ENCODE assay signal across 20 cellular contexts in the genomic region with DNA sequence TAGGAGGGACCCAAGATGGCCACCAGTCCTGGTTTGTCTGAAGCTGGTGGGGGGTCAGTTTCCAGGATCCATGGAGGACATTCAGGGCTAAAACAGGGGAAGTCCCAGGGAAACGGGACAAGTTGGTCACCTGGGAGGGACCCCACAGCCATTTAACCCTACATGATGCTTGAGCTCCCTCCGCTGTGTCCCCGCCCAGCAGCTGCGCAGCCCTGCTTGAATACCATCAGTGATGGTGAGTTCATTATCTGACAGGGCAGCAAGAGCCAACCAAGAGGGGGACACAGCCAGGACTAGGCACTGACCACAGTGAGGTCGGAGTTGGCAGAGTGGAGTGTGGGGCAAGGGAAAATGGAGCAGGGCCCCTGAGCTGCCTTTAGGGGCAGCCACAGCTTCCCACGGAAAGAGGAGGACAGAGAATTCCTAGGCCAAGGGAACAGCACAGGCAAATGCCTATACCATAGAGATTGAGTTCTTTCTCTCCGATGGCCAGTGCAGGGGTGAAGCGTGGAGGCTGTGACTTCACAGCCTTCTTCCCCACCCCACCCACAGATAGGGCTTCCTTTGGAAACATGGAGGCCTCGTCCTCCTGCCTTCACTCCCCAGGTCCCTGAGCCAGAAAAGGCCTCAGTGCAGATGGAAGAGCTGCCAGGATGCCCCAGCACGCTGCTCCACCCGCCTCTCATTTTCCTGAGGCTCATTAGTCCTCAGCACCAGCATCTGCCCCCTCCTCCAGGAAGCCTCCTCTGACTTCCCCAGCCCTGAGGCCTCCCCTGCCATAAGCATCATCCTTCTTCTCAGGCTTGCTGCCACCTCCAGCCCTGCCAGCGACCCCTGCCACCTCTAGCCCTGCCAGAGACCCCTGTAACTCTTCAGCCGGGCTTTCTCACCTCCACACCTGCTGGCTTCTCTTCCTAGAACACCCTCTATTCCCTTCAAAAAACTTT. TPM values are rescaled to one million over a fixed set of nuclear protein-coding genes. Genes with fewer than 3 reads are reported as not detected.
DNase-seq lines count a peak whose midpoint lies in the region; ATAC-seq, FAIRE-seq and TF ChIP-seq lines count a peak whose summit lies in the region.
"Had no signal": no experiment of that assay in that cellular context is flagged by ENCODE, and none has a peak within 500 bp of the region (broad histone marks: within the 10 kb centered on the region; RNA-seq: fewer than 3 reads in every experiment).

No MANE protein-coding gene starts in this region.

- no peaks in the 10 kb centered on the region for H4K20me1 ChIP-seq in IMR-90 (ENCODE audit: insufficient read depth, low read length)
- no peaks in the 10 kb centered on the region; the same call in 1 of the 2 replicates for H4K20me1 ChIP-seq in K562 (replicated peaks; ENCODE audit: control insufficient read depth, insufficient read depth, low read length)

- H3K4me3 ChIP-seq in IMR-90 (ENCODE audit: insufficient read depth, low read depth, low read length) (no peak overlapping the region), K562 (no peak overlapping the region), lower lobe of right lung (no peak overlapping the region), suprapubic skin (no peak overlapping the region)
- H3K4me3 ChIP-seq: testis had no signal

- ATAC-seq in IMR-90 (ENCODE audit: low read depth) (no peak), K562 (no peak), lower lobe of right lung (no peak)
- ATAC-seq in activated naive CD8-positive, alpha-beta T cell treated with anti-CD3 and anti-CD28 coated beads, Interleukin-2, amount 50 U/mL, for 24 hours: no peak
- ATAC-seq: naive thymus-derived CD8-positive, alpha-beta T cell had no signal

- H3K79me2 ChIP-seq in K562 (ENCODE audit: control insufficient read depth, insufficient read depth, low read length): no peaks in the 10 kb centered on the region

- no peak overlapping the region for H3K23ac ChIP-seq in IMR-90 (ENCODE audit: low read depth, low read length)

- dilution Hi-C loops in IMR-90 (cut with HindIII; ENCODE audit: low sequenced_read_pairs, unreplicated experiment): no loop called here

- CTCF ChIA-PET in IMR-90 (lab: Yijun Ruan, JAX) (no interaction called here), K562 (lab: Yijun Ruan, JAX; ENCODE audit: low intra/inter-chr PET ratio) (no interaction called here)

- H3K9ac ChIP-seq in IMR-90 (ENCODE audit: low read depth, low read length): no peak overlapping the region
- H3K9ac ChIP-seq in K562 (ENCODE audit: insufficient read depth in 1 of 2, low read depth in 2 of 2, low read length in 2 of 2): no peak overlapping the region

- H3K9me3 ChIP-seq in IMR-90 (ENCODE audit: control insufficient read depth, insufficient read depth, low read length): no peaks in the 10 kb centered on the region
- H3K9me3 ChIP-seq in K562 (replicated peaks; ENCODE audit: control insufficient read depth, insufficient read depth, low read depth, low read length): no peaks in the 10 kb centered on the region
- H3K9me3 ChIP-seq in lower lobe of right lung: no peaks in the 10 kb centered on the region
- no peaks in the 10 kb centered on the region for H3K9me3 ChIP-seq in suprapubic skin
- H3K9me3 ChIP-seq: Caco-2, testis had no signal

- WGBS in IMR-90 (ENCODE audit: extremely low coverage in 2 of 2, insufficient read length in 1 of 2), 2 experiments: 92% methylated on average over 6 of the region's 13 CpGs; no CpG with 5 or more reads in 1 of the 2 experiments
- 18% methylated on average over 9 of the region's 13 CpGs for WGBS in K562 (ENCODE audit: insufficient coverage, low coverage, missing lambda C conversion rate)
- WGBS in suprapubic skin: 87% methylated on average over 13 of the region's 13 CpGs

- H4K5ac ChIP-seq in IMR-90 (ENCODE audit: low read depth, low read length): no peak overlapping the region

- DNase-seq in IMR-90: no peak
- no peak for DNase-seq in K562 (ENCODE audit: extremely low read depth in 1 of 4, low spot score in 3 of 4)
- peak; percentile 24 for DNase-seq in lower lobe of right lung
- DNase-seq in suprapubic skin (ENCODE audit: low spot score in 2 of 2): peak; percentile 39 to 61
- DNase-seq in activated naive CD8-positive, alpha-beta T cell treated with anti-CD3 and anti-CD28 coated beads, Interleukin-2, amount 50 U/mL, for 24 hours: no peak
- DNase-seq in GM12891 (ENCODE audit: insufficient read length, low spot score): no peak
- DNase-seq in NOMO-1 (lab: John Stamatoyannopoulos, UW; ENCODE audit: unreplicated experiment in 2 of 2): no peak
- no peak for DNase-seq in activated CD4-positive, CD25-positive, alpha-beta regulatory T cell (lab: John Stamatoyannopoulos, UW)
- DNase-seq: activated CD4-positive, alpha-beta T cell treated with anti-CD3 and anti-CD28 coated beads, Interleukin-2, amount 50 U/mL, for 1 hour; activated gamma-delta T cell treated with Interleukin-2 at 50 U/mL for 16 hours; AML-193; effector memory CD4-positive, alpha-beta T cell; EL; NCI-H1417 treated with DMSO at 0.1 percent for 48 hours; NCI-H510A treated with DMSO at 0.1 percent for 48 hours; SHP77; testis had no signal

- no peak overlapping the region for H3K27ac ChIP-seq in IMR-90 (ENCODE audit: insufficient read depth, low read length)
- no peak overlapping the region for H3K27ac ChIP-seq in K562 (ENCODE audit: extremely low read depth, low read depth, low read length)
- H3K27ac ChIP-seq in lower lobe of right lung: peak overlapping the region; percentile 76
- H3K27ac ChIP-seq in suprapubic skin: no peak overlapping the region
- H3K27ac ChIP-seq: testis had no signal

- H3K36me3 Mint-ChIP-seq in activated naive CD8-positive, alpha-beta T cell treated with anti-CD3 and anti-CD28 coated beads, Interleukin-2, amount 50 U/mL, for 24 hours (ENCODE audit: low read depth): no peaks in the 10 kb centered on the region
- H3K36me3 Mint-ChIP-seq: memory B cell; naive thymus-derived CD8-positive, alpha-beta T cell had no signal

- H2AFZ ChIP-seq in IMR-90 (replicated peaks; ENCODE audit: low read length, poor library complexity) (no peak overlapping the region), K562 (ENCODE audit: low read depth, low read length) (no peak overlapping the region)

- H3K9me1 ChIP-seq in IMR-90 (ENCODE audit: insufficient read depth, low read length): peaks cover 7% of the 10 kb centered on the region; the same call in 1 of the 2 replicates
- no peaks in the 10 kb centered on the region for H3K9me1 ChIP-seq in K562 (ENCODE audit: control insufficient read depth, insufficient read depth, low read length)

- peak overlapping the region; percentile 33; the same call in 1 of the 2 replicates for H3K4ac ChIP-seq in IMR-90 (ENCODE audit: low read depth, low read length)

- H3K9me3 Mint-ChIP-seq in activated naive CD8-positive, alpha-beta T cell treated with anti-CD3 and anti-CD28 coated beads, Interleukin-2, amount 50 U/mL, for 24 hours: no peaks in the 10 kb centered on the region

- H3K14ac ChIP-seq in IMR-90 (replicated peaks; ENCODE audit: low read depth, low read length): no peak overlapping the region

- no peaks in the 10 kb centered on the region for H3K79me1 ChIP-seq in IMR-90 (ENCODE audit: low read depth in 1 of 2, low read length in 2 of 2)

- TF ChIP-seq EP300 in K562 (IDR thresholded peaks at IDR 0.05; ENCODE audit: low read length) (no peak), suprapubic skin (IDR thresholded peaks at IDR 0.05) (no peak)

- H3K56ac ChIP-seq in IMR-90 (ENCODE audit: extremely low read depth, insufficient read depth, low read length): 0 out of 2 replicates have a peak overlapping the region, but pooled peaks have one; percentile 11

- H3K4me1 ChIP-seq in IMR-90 (ENCODE audit: control insufficient read depth, insufficient read depth, low read length) (peaks cover 12% of the 10 kb centered on the region), K562 (replicated peaks in 1 of 2; ENCODE audit: control insufficient read depth in 2 of 2, insufficient read depth in 2 of 2, low read length in 2 of 2) (peaks cover 0 to 26% of the 10 kb centered on the region in 2 experiments; a peak in 2 of 5 replicates), lower lobe of right lung (peaks cover 66% of the 10 kb centered on the region), suprapubic skin (peaks cover 36% of the 10 kb centered on the region)

- H2AK9ac ChIP-seq in IMR-90 (replicated peaks; ENCODE audit: low read depth, low read length, poor library complexity): no peak overlapping the region

- H2AK5ac ChIP-seq in IMR-90 (ENCODE audit: low read depth, low read length): peak overlapping the region; percentile 43

- POLR2A ChIA-PET in IMR-90 (lab: Charles Lee; ENCODE audit: unreplicated experiment) (no interaction called here), K562 (lab: Yijun Ruan, JAX) (interaction anchor here (0.6 kb wide), 1 partner anchor 46 kb away, joined by 3 read pairs; no protein-coding TSS in a partner anchor)

- peak overlapping the region; percentile 28; the same call in 1 of the 2 replicates for H4K91ac ChIP-seq in IMR-90 (ENCODE audit: insufficient read depth, low read depth, low read length)

- peaks cover 32% of the 10 kb centered on the region for H3K27me3 Mint-ChIP-seq in activated naive CD8-positive, alpha-beta T cell treated with anti-CD3 and anti-CD28 coated beads, Interleukin-2, amount 50 U/mL, for 24 hours

- FAIRE-seq in K562 (lab: Jason Lieb, UNC) (no peak), GM12891 (lab: Jason Lieb, UNC) (no peak)

- H4K8ac ChIP-seq in IMR-90 (ENCODE audit: low read depth in 2 of 2, low read length in 2 of 2): no peak overlapping the region

- TF ChIP-seq CTCF in IMR-90 (conservative IDR thresholded peaks at IDR 0.05; ENCODE audit: low read depth, low read length): no peak
- TF ChIP-seq CTCF in K562 (IDR thresholded peaks at IDR 0.05 in 2 of 3, conservative IDR thresholded peaks at IDR 0.05 in 1 of 3; ENCODE audit: insufficient read depth in 2 of 3, low read depth in 1 of 3, low read length in 3 of 3): no peak
- no peak for TF ChIP-seq CTCF in lower lobe of right lung (IDR thresholded peaks at IDR 0.05)
- no peak for TF ChIP-seq CTCF in suprapubic skin (IDR thresholded peaks at IDR 0.05)

- in situ Hi-C loops in IMR-90 (cut with MboI; ENCODE audit: low sequenced_read_pairs): no loop called here
- in situ Hi-C loops in K562 (cut with MboI): no loop called here

- no peak overlapping the region for H3K27ac Mint-ChIP-seq in activated naive CD8-positive, alpha-beta T cell treated with anti-CD3 and anti-CD28 coated beads, Interleukin-2, amount 50 U/mL, for 24 hours
- H3K27ac Mint-ChIP-seq: memory B cell; naive thymus-derived CD8-positive, alpha-beta T cell had no signal

- H3K27me3 ChIP-seq in IMR-90 (ENCODE audit: control insufficient read depth, insufficient read depth, low read length) (no peaks in the 10 kb centered on the region), K562 (ENCODE audit: control insufficient read depth in 2 of 2, insufficient read depth in 2 of 2, low read length in 2 of 2) (peaks cover 6 to 81% of the 10 kb centered on the region in 2 experiments; a peak in 4 of 5 replicates), lower lobe of right lung (ENCODE audit: low read depth) (peaks cover 6% of the 10 kb centered on the region), suprapubic skin (peaks cover 26% of the 10 kb centered on the region)
- H3K27me3 ChIP-seq: testis had no signal

- H2BK5ac ChIP-seq in IMR-90 (ENCODE audit: low read depth, low read length, poor library complexity, severe bottlenecking): no peak overlapping the region

- no peak overlapping the region for H3K4me3 Mint-ChIP-seq in activated naive CD8-positive, alpha-beta T cell treated with anti-CD3 and anti-CD28 coated beads, Interleukin-2, amount 50 U/mL, for 24 hours
- H3K4me3 Mint-ChIP-seq: memory B cell; naive thymus-derived CD8-positive, alpha-beta T cell had no signal

- TF ChIP-seq POLR2A in IMR-90 (IDR thresholded peaks at IDR 0.05; ENCODE audit: low read depth, low read length) (no peak), K562 (conservative IDR thresholded peaks at IDR 0.05) (no peak), suprapubic skin (IDR thresholded peaks at IDR 0.05) (no peak), GM12891 (IDR thresholded peaks at IDR 0.05; ENCODE audit: low read depth, low read length) (no peak)

- H3K18ac ChIP-seq in IMR-90 (ENCODE audit: low read depth, low read length): no peak overlapping the region

- intact Hi-C loops in IMR-90 (cut with micrococcal nuclease): no loop called here
- intact Hi-C loops in K562 (cut with micrococcal nuclease): no loop called here
- intact Hi-C loops in lower lobe of right lung (cut with DNase I): loop anchor here (10.0 kb wide), 1 partner anchor 149 kb away; no protein-coding TSS in a partner anchor

- H3K4me2 ChIP-seq in IMR-90 (ENCODE audit: low read depth, low read length) (no peak overlapping the region), K562 (ENCODE audit: insufficient read depth, low read length) (no peak overlapping the region)

- H3K36me3 ChIP-seq in IMR-90 (ENCODE audit: control insufficient read depth, insufficient read depth, low read length) (no peaks in the 10 kb centered on the region), K562 (ENCODE audit: control insufficient read depth, insufficient read depth, low read length) (no peaks in the 10 kb centered on the region), lower lobe of right lung (no peaks in the 10 kb centered on the region), suprapubic skin (no peaks in the 10 kb centered on the region)

- no peak for TF ChIP-seq RAD21 in IMR-90 (IDR thresholded peaks at IDR 0.05; ENCODE audit: low read length)
- no peak for TF ChIP-seq RAD21 in K562 (CRISPR knock-in tag; conservative IDR thresholded peaks at IDR 0.05 in 1 of 2, IDR thresholded peaks at IDR 0.05 in 1 of 2)

- no peaks in the 10 kb centered on the region for H3K4me1 Mint-ChIP-seq in activated naive CD8-positive, alpha-beta T cell treated with anti-CD3 and anti-CD28 coated beads, Interleukin-2, amount 50 U/mL, for 24 hours
- H3K4me1 Mint-ChIP-seq: memory B cell had no signal

- H2BK120ac ChIP-seq in IMR-90 (ENCODE audit: low read depth, low read length): peak overlapping the region; percentile 66

- H2BK20ac ChIP-seq in IMR-90 (ENCODE audit: low read depth, low read length): 0 out of 2 replicates have a peak overlapping the region, but pooled peaks have one; percentile 14

- BruUV-seq in IMR-90 (replicated peaks; lab: Mats Ljungman, UMichigan): no TSS peak
- BruUV-seq in K562 (replicated peaks; lab: Mats Ljungman, UMichigan): no TSS peak

- H2BK15ac ChIP-seq in IMR-90 (ENCODE audit: low read depth, low read length): no peak overlapping the region; the same call in 2 of the 3 replicates

RNA-seq across cellular contexts. Expression of gene CYP46A1, which starts 51.4 kb away (rescaled TPM):
- total RNA-seq in IMR-90 (2012; rRNA removed) (under 0.01 and 0.18 TPM in 2 replicates), K562 (2014; rRNA removed) (not detected in 2 replicates), K562 (2014; rRNA removed; fragmentation: Illumina TruSeq; extraction: Trizol) (not detected in 2 replicates), K562 (2015; rRNA removed; fragmentation: Illumina TruSeq; extraction: Trizol) (not detected in 2 replicates), K562 (2021) (not detected in 2 replicates), lower lobe of right lung (0.62 TPM), suprapubic skin (1 to 10 TPM in 2 of 4 donors, under 1 TPM in 1, not detected in 1; 0.47 to 2.0 (median 1.0) TPM)
- polyA plus RNA-seq in IMR-90 (2012; rRNA removed) (0.24 and 0.31 TPM in 2 replicates), K562 (2011; rRNA removed) (not detected in 2 replicates), K562 (2014; fragmentation: Illumina TruSeq; extraction: Trizol) (not detected in 2 replicates), K562 (2014; fragmentation: Nextera tagmentation; extraction: Ambion mirVana) (not detected), K562 (2014; rRNA removed) (0.05 TPM in 1 of 2 replicates, not detected in the other)
- 0.09 and 0.31 TPM in 2 replicates for polyA plus RNA-seq in IMR-90 (2012; cell fraction: cytosol; rRNA removed)
- polyA plus RNA-seq in IMR-90 (2012; cell fraction: nucleus; rRNA removed; ENCODE audit: low replicate concordance): 1.0 and 1.2 TPM in 2 replicates
- total RNA-seq in K562 (2011; cell fraction: chromatin; rRNA removed; ENCODE audit: low replicate concordance): not detected in 2 replicates
- total RNA-seq in K562 (2011; cell fraction: nucleolus; rRNA removed): not detected in 2 replicates
- not detected in 2 replicates for total RNA-seq in K562 (2011; cell fraction: nucleoplasm; rRNA removed)
- polyA plus RNA-seq in K562 (2011; cell fraction: cytosol; rRNA removed): not detected in 2 replicates
- polyA plus RNA-seq in K562 (2011; cell fraction: nucleus; rRNA removed): 0.04 and 0.06 TPM in 2 replicates
- not detected in 2 replicates for polyA plus RNA-seq in K562 (2012)
- polyA minus RNA-seq in K562 (2011; rRNA and poly(A)+ RNA removed): not detected in 2 replicates
- polyA minus RNA-seq in K562 (2011; cell fraction: cytosol; rRNA and poly(A)+ RNA removed): not detected in 2 replicates
- not detected in 2 replicates for polyA minus RNA-seq in K562 (2011; cell fraction: nucleus; rRNA and poly(A)+ RNA removed)
- not detected for polyA plus RNA-seq in GM12891 (2012; ENCODE audit: low read depth, missing spikeins)

RNA-seq across cellular contexts. Expression of gene EML1, which starts 57.8 kb away (rescaled TPM):
- 34.4 and 42.3 TPM in 2 replicates for total RNA-seq in IMR-90 (2012; rRNA removed)
- polyA plus RNA-seq in IMR-90 (2012; rRNA removed): 11.6 and 14.0 TPM in 2 replicates
- polyA plus RNA-seq in IMR-90 (2012; cell fraction: cytosol; rRNA removed): 10.6 and 11.1 TPM in 2 replicates
- polyA plus RNA-seq in IMR-90 (2012; cell fraction: nucleus; rRNA removed; ENCODE audit: low replicate concordance): 9.4 and 14.7 TPM in 2 replicates
- total RNA-seq in K562 (2011; cell fraction: chromatin; rRNA removed; ENCODE audit: low replicate concordance): 0.35 and 0.67 TPM in 2 replicates
- total RNA-seq in K562 (2011; cell fraction: nucleolus; rRNA removed): 0.66 TPM in 1 of 2 replicates, not detected in the other
- total RNA-seq in K562 (2011; cell fraction: nucleoplasm; rRNA removed): 0.31 and 0.73 TPM in 2 replicates
- total RNA-seq in K562 (2014; rRNA removed): 0.12 TPM in 1 of 2 replicates, not detected in the other
- 0.13 and 0.29 TPM in 2 replicates for total RNA-seq in K562 (2014; rRNA removed; fragmentation: Illumina TruSeq; extraction: Trizol)
- 0.11 and 0.14 TPM in 2 replicates for total RNA-seq in K562 (2015; rRNA removed; fragmentation: Illumina TruSeq; extraction: Trizol)
- total RNA-seq in K562 (2021): 0.25 and 0.35 TPM in 2 replicates
- polyA plus RNA-seq in K562 (2011; rRNA removed): 0.07 and 0.16 TPM in 2 replicates
- 0.01 and 0.38 TPM in 2 replicates for polyA plus RNA-seq in K562 (2011; cell fraction: cytosol; rRNA removed)
- 0.34 TPM in 2 replicates for polyA plus RNA-seq in K562 (2011; cell fraction: nucleus; rRNA removed)
- 0.05 and 0.39 TPM in 2 replicates for polyA plus RNA-seq in K562 (2012)
- 0.06 and 0.07 TPM in 2 replicates for polyA plus RNA-seq in K562 (2014; fragmentation: Illumina TruSeq; extraction: Trizol)
- polyA plus RNA-seq in K562 (2014; fragmentation: Nextera tagmentation; extraction: Ambion mirVana): under 1 TPM in 1 of 2 experiments, not detected in 1; 0.01 TPM
- 0.03 and 0.77 TPM in 2 replicates for polyA plus RNA-seq in K562 (2014; rRNA removed)
- polyA minus RNA-seq in K562 (2011; rRNA and poly(A)+ RNA removed): 1.0 TPM in 1 of 2 replicates, not detected in the other
- 1.8 TPM in 1 of 2 replicates, not detected in the other for polyA minus RNA-seq in K562 (2011; cell fraction: cytosol; rRNA and poly(A)+ RNA removed)
- 0.56 and 0.94 TPM in 2 replicates for polyA minus RNA-seq in K562 (2011; cell fraction: nucleus; rRNA and poly(A)+ RNA removed)
- total RNA-seq in lower lobe of right lung: 34.5 TPM
- total RNA-seq in suprapubic skin: 10 to 100 TPM in 3 of 4 donors, 1 to 10 TPM in 1; 9.6 to 17.6 (median 15.4) TPM
- not detected for polyA plus RNA-seq in GM12891 (2012; ENCODE audit: low read depth, missing spikeins)
- total RNA-seq: naive thymus-derived CD8-positive, alpha-beta T cell had no signal
- polyA plus RNA-seq: naive thymus-derived CD8-positive, alpha-beta T cell had no signal

Comparison
In these comparisons a context has a peak if more than half of its experiments do, and no peak if none do; other contexts are left out.
1. DNase-seq: peak in lower lobe of right lung (single experiment) and suprapubic skin (2 of 2); none in IMR-90 (single experiment), K562 (0 of 4), activated naive CD8-positive, alpha-beta T cell treated with anti-CD3 and anti-CD28 coated beads, Interleukin-2, amount 50 U/mL, for 24 hours (single experiment), GM12891 (single experiment), NOMO-1 (0 of 2) and activated CD4-positive, CD25-positive, alpha-beta regulatory T cell (0 of 4).
2. RNA of gene EML1, which starts 57.8 kb away (total RNA-seq): 34.4 to 42.3 TPM in IMR-90, 34.5 TPM in lower lobe of right lung (single experiment) and 9.6 to 17.6 TPM in suprapubic skin; 0.11 to 0.73 TPM in K562; every median in the first group is over 4 times any median in the second.